In genomic region chr2:241234962-241235361, GRCh38 we compare ENCODE assay signal across 25 cellular contexts.
"Had no signal": no experiment of that assay in that cellular context is flagged by ENCODE, and none has a peak within 500 bp of the region (broad histone marks: within the 10 kb centered on the region; RNA-seq: fewer than 3 reads in every experiment).

No MANE protein-coding gene starts in this region.

- H3K4me1 ChIP-seq: gastrocnemius medialis, tibial nerve had no signal

- H3K27me3 Mint-ChIP-seq: activated naive CD4-positive, alpha-beta T cell treated with anti-CD3 and anti-CD28 coated beads, Interleukin-2, amount 50 U/mL, for 24 hours; activated naive CD8-positive, alpha-beta T cell treated with anti-CD3 and anti-CD28 coated beads, Interleukin-2, amount 50 U/mL, for 24 hours; central memory CD8-positive, alpha-beta T cell; naive thymus-derived CD8-positive, alpha-beta T cell had no signal

- H3K9me3 ChIP-seq: gastrocnemius medialis, tibial nerve had no signal

- H3K4me3 ChIP-seq: gastrocnemius medialis, hepatocyte, skin epidermis, tibial nerve had no signal

- H3K27me3 ChIP-seq: gastrocnemius medialis, hepatocyte, tibial nerve had no signal

- H3K27ac ChIP-seq: gastrocnemius medialis, hepatocyte, skin epidermis, tibial nerve had no signal

- H3K9me3 Mint-ChIP-seq: activated naive CD4-positive, alpha-beta T cell treated with anti-CD3 and anti-CD28 coated beads, Interleukin-2, amount 50 U/mL, for 24 hours; activated naive CD8-positive, alpha-beta T cell treated with anti-CD3 and anti-CD28 coated beads, Interleukin-2, amount 50 U/mL, for 24 hours; activated T-helper 2 cell treated with anti-CD3 and anti-CD28 coated beads, Interferon-gamma antibody, Interleukin-2, Interleukin-4, amounts not matched to agents 10 μg/mL and 5 μg/mL and 100 μg/mL, durations not matched to agents 14 hours and 24 hours and 36 hours; central memory CD8-positive, alpha-beta T cell; naive thymus-derived CD8-positive, alpha-beta T cell had no signal

- DNase-seq: activated CD4-positive, alpha-beta T cell treated with anti-CD3 and anti-CD28 coated beads for 48 hours; activated CD4-positive, alpha-beta T cell treated with anti-CD3 and anti-CD28 coated beads, Interleukin-2, amount 50 U/mL, for 48 hours; activated CD4-positive, CD25-positive, alpha-beta regulatory T cell; activated CD8-positive, alpha-beta memory T cell treated with anti-CD3 and anti-CD28 coated beads for 24 hours; activated naive CD8-positive, alpha-beta T cell treated with anti-CD3 and anti-CD28 coated beads, Interleukin-2, amount 50 U/mL, for 24 hours; activated T-cell treated with anti-CD3 and anti-CD28 coated beads, Interleukin-2, amount 50 U/mL, for 1 hour; amygdala; effector CD4-positive, alpha-beta T cell; erythroblast; gastrocnemius medialis; glutamatergic neuron; islet precursor cell; left cardiac atrium; midbrain; naive thymus-derived CD8-positive, alpha-beta T cell; stimulated activated CD4-positive, alpha-beta T cell treated with anti-CD3 and anti-CD28 coated beads, Interleukin-4, amount 100 ng/mL, for 24 hours; stimulated activated naive CD4-positive, alpha-beta T cell had no signal

- H3K79me2 ChIP-seq: hepatocyte had no signal

- H3K4me1 Mint-ChIP-seq: activated naive CD4-positive, alpha-beta T cell treated with anti-CD3 and anti-CD28 coated beads, Interleukin-2, amount 50 U/mL, for 24 hours; activated naive CD8-positive, alpha-beta T cell treated with anti-CD3 and anti-CD28 coated beads, Interleukin-2, amount 50 U/mL, for 24 hours had no signal

- ATAC-seq: activated naive CD8-positive, alpha-beta T cell treated with anti-CD3 and anti-CD28 coated beads, Interleukin-2, amount 50 U/mL, for 24 hours; gastrocnemius medialis; left cardiac atrium; naive thymus-derived CD8-positive, alpha-beta T cell; sciatic nerve had no signal

- H3K4me2 ChIP-seq: hepatocyte had no signal

- H3K4me3 Mint-ChIP-seq: activated naive CD4-positive, alpha-beta T cell treated with anti-CD3 and anti-CD28 coated beads, Interleukin-2, amount 50 U/mL, for 24 hours; activated naive CD8-positive, alpha-beta T cell treated with anti-CD3 and anti-CD28 coated beads, Interleukin-2, amount 50 U/mL, for 24 hours; central memory CD8-positive, alpha-beta T cell; naive thymus-derived CD8-positive, alpha-beta T cell had no signal

- H3K27ac Mint-ChIP-seq: activated naive CD4-positive, alpha-beta T cell treated with anti-CD3 and anti-CD28 coated beads, Interleukin-2, amount 50 U/mL, for 24 hours; activated naive CD8-positive, alpha-beta T cell treated with anti-CD3 and anti-CD28 coated beads, Interleukin-2, amount 50 U/mL, for 24 hours; activated T-helper 2 cell treated with anti-CD3 and anti-CD28 coated beads, Interferon-gamma antibody, Interleukin-2, Interleukin-4, amounts not matched to agents 10 μg/mL and 5 μg/mL and 100 μg/mL, durations not matched to agents 14 hours and 24 hours and 36 hours had no signal

- FAIRE-seq: colon had no signal

- H2AFZ ChIP-seq: hepatocyte had no signal
